Comparison of ENCODE assay signal across 19 cellular contexts in the genomic region with DNA sequence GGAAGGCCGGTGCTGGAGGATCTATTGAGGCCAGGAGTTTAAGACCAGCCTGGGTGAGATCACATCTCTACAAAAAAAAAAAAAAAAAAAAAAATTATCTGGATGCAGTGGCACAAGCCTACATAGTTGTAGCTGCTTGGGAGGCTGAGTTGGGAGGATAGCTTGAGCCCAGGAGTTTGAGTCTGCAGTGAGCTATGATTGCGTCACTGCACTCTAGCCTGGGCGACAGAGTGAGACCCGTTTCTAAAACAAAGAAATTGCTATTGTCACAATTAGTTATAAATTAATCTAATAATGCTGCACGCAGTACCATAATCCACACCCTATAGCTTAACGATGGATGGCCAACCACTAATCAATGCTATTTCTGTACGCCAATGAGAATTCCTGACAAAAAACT. TPM values are rescaled to one million over a fixed set of nuclear protein-coding genes. Genes with fewer than 3 reads are reported as not detected.
A peak's percentile ranks its signal among the peaks of the same experiment; 100 is the strongest.
DNase-seq lines count a peak whose midpoint lies in the region; ATAC-seq and TF ChIP-seq lines count a peak whose summit lies in the region.
"Had no signal": no experiment of that assay in that cellular context is flagged by ENCODE, and none has a peak within 500 bp of the region (broad histone marks: within the 10 kb centered on the region; RNA-seq: fewer than 3 reads in every experiment).

No MANE protein-coding gene starts in this region.

- no peak overlapping the region for H3K23ac ChIP-seq in mesenchymal stem cell (ENCODE audit: low read length in 2 of 2)

- no peak overlapping the region for H2BK12ac ChIP-seq in mesenchymal stem cell (ENCODE audit: low read length in 2 of 2)

- no peak overlapping the region for H4K8ac ChIP-seq in mesenchymal stem cell (ENCODE audit: low read length)

- no peak overlapping the region for H2BK120ac ChIP-seq in mesenchymal stem cell (ENCODE audit: low read depth, low read length)

- no peak overlapping the region for H3K18ac ChIP-seq in mesenchymal stem cell (ENCODE audit: low read depth in 1 of 2, low read length in 2 of 2)

- H3K79me1 ChIP-seq in mesenchymal stem cell (replicated peaks; ENCODE audit: low read length, poor library complexity, severe bottlenecking) = peaks cover 4% of the 10 kb centered on the region

- no peak overlapping the region for H3K4ac ChIP-seq in mesenchymal stem cell (ENCODE audit: low read depth in 1 of 2, low read length in 2 of 2)

- POLR2A ChIA-PET in HCT116 (lab: Charles Lee) = no interaction called here

- ATAC-seq in HCT116 (no peak), thoracic aorta (ENCODE audit: insufficient number of reproducible peaks, low FRiP score, low read depth) (no peak)
- ATAC-seq: left colon, Right ventricle myocardium inferior had no signal

- no peak for TF ChIP-seq POLR2A in HCT116 (IDR thresholded peaks at IDR 0.05; ENCODE audit: borderline replicate concordance, extremely low read depth, insufficient read depth, insufficient read length)

- TF ChIP-seq CTCF in HCT116 (IDR thresholded peaks at IDR 0.05 in 2 of 3, conservative IDR thresholded peaks at IDR 0.05 in 1 of 3; ENCODE audit: borderline replicate concordance in 1 of 3, insufficient read depth in 1 of 3, low read depth in 2 of 3, low read length in 2 of 3) (no peak), ascending aorta (IDR thresholded peaks at IDR 0.05) (no peak), thoracic aorta (IDR thresholded peaks at IDR 0.05) (no peak)

- H3K36me3 ChIP-seq in HCT116 (ENCODE audit: control insufficient read depth in 1 of 2, insufficient read depth in 2 of 2, low read length in 2 of 2) (no peaks in the 10 kb centered on the region), ascending aorta (no peaks in the 10 kb centered on the region), mesenchymal stem cell (ENCODE audit: control insufficient read depth in 1 of 2, insufficient read depth in 2 of 2, low read depth in 1 of 2, low read length in 2 of 2) (peaks cover 0 to 7% of the 10 kb centered on the region in 2 experiments), thoracic aorta (no peaks in the 10 kb centered on the region)
- H3K36me3 ChIP-seq: neural progenitor cell, suprapubic skin had no signal

- no peaks in the 10 kb centered on the region for H3K9me3 ChIP-seq in HCT116 (ENCODE audit: control insufficient read depth in 1 of 2, insufficient read depth in 1 of 2, low read depth in 1 of 2, low read length in 2 of 2)
- H3K9me3 ChIP-seq in ascending aorta = no peaks in the 10 kb centered on the region
- no peaks in the 10 kb centered on the region for H3K9me3 ChIP-seq in mesenchymal stem cell (ENCODE audit: control insufficient read depth, low read length)
- H3K9me3 ChIP-seq in thoracic aorta = no peaks in the 10 kb centered on the region
- H3K9me3 ChIP-seq: suprapubic skin had no signal

- no peaks in the 10 kb centered on the region for H3K9me2 ChIP-seq in HCT116 (ENCODE audit: insufficient read depth)

- H2BK5ac ChIP-seq in mesenchymal stem cell (ENCODE audit: low read depth, low read length, poor library complexity, severe bottlenecking) = no peak overlapping the region

- H2AFZ ChIP-seq in HCT116 (ENCODE audit: low read depth, low read length, poor library complexity, severe bottlenecking) (no peak overlapping the region), mesenchymal stem cell (ENCODE audit: low read depth, low read length) (no peak overlapping the region)
- H2AFZ ChIP-seq: GM23248, neural progenitor cell had no signal

- H4K20me1 ChIP-seq in HCT116 (ENCODE audit: insufficient read depth) = peaks cover 3% of the 10 kb centered on the region

- no peak overlapping the region for H3K27ac ChIP-seq in HCT116 (ENCODE audit: low read depth, low read length)
- peak overlapping the region; percentile 70 to 78 for H3K27ac ChIP-seq in ascending aorta
- H3K27ac ChIP-seq in mesenchymal stem cell (ENCODE audit: low read length, poor library complexity, severe bottlenecking) = no peak overlapping the region
- H3K27ac ChIP-seq in thoracic aorta = peak overlapping the region; percentile 32 to 82
- H3K27ac ChIP-seq: GM23248, neural progenitor cell had no signal

- RAD21 ChIA-PET in HCT116 (lab: Charles Lee; ENCODE audit: low non-redundant PET in 1 of 2, low total read pairs in 2 of 2, uncharacterized antibody in 2 of 2, unreplicated experiment in 2 of 2) = no interaction called here

- TF ChIP-seq RAD21 in HCT116 (IDR thresholded peaks at IDR 0.05; ENCODE audit: low read depth) = no peak

- H3K9ac ChIP-seq in HCT116 (ENCODE audit: low read length) (no peak overlapping the region), mesenchymal stem cell (ENCODE audit: low read length) (no peak overlapping the region)
- H3K9ac ChIP-seq: GM23248, neural progenitor cell had no signal

- H3K27me3 ChIP-seq in HCT116 (ENCODE audit: insufficient read depth, low read length) (no peaks in the 10 kb centered on the region), ascending aorta (no peaks in the 10 kb centered on the region), mesenchymal stem cell (ENCODE audit: control insufficient read depth in 1 of 2, insufficient read depth in 1 of 2, low read length in 2 of 2) (no peaks in the 10 kb centered on the region), thoracic aorta (replicated peaks; ENCODE audit: insufficient read depth) (no peaks in the 10 kb centered on the region)
- H3K27me3 ChIP-seq: neural progenitor cell, suprapubic skin had no signal

- peaks cover 29 to 36% of the 10 kb centered on the region in 2 experiments for H3K4me1 ChIP-seq in HCT116 (ENCODE audit: control insufficient read depth in 1 of 2, insufficient read depth in 2 of 2, low read length in 2 of 2)
- peaks cover 4 to 59% of the 10 kb centered on the region in 2 donors for H3K4me1 ChIP-seq in ascending aorta
- peaks cover 37% of the 10 kb centered on the region for H3K4me1 ChIP-seq in mesenchymal stem cell (ENCODE audit: control insufficient read depth, insufficient read depth, low read depth, low read length)
- peaks cover 33 to 96% of the 10 kb centered on the region in 2 donors for H3K4me1 ChIP-seq in thoracic aorta (ENCODE audit: control insufficient read depth in 1 of 2, low read depth in 2 of 2)

- H3K14ac ChIP-seq in mesenchymal stem cell (ENCODE audit: low read length in 2 of 2) = no peak overlapping the region

- peak overlapping the region; percentile 31 for H2AK5ac ChIP-seq in mesenchymal stem cell (ENCODE audit: low read length, severe bottlenecking)

- intact Hi-C loops in HCT116 (cut with micrococcal nuclease) (no loop called here), ascending aorta (cut with DNase I) (no loop called here)

- H3K79me2 ChIP-seq in HCT116 (ENCODE audit: insufficient read depth, low read length) = peaks cover 89% of the 10 kb centered on the region

- H3K4me3 ChIP-seq in HCT116 (replicated peaks in 1 of 2; ENCODE audit: low read depth in 1 of 2, low read length in 2 of 2) (no peak overlapping the region), ascending aorta (no peak overlapping the region), mesenchymal stem cell (ENCODE audit: insufficient read depth in 1 of 2, low read depth in 1 of 2, low read length in 2 of 2) (no peak overlapping the region), thoracic aorta (no peak overlapping the region)
- H3K4me3 ChIP-seq: GM23248, neural progenitor cell, suprapubic skin had no signal

- no TSS peak for BruUV-seq in HCT116 (replicated peaks; lab: Mats Ljungman, UMichigan)

- no peak overlapping the region for H4K91ac ChIP-seq in mesenchymal stem cell (ENCODE audit: low read length)

- CTCF ChIA-PET in HCT116 (lab: Charles Lee) = interaction anchor here (0.7 kb wide), 1 partner anchor 11 kb away, joined by 3 read pairs; no protein-coding TSS in a partner anchor

- H3K4me2 ChIP-seq in HCT116 (ENCODE audit: low read length) (peak overlapping the region; percentile 52; the same call in 1 of the 2 replicates), mesenchymal stem cell (ENCODE audit: low read length, poor library complexity, severe bottlenecking) (no peak overlapping the region)
- H3K4me2 ChIP-seq: neural progenitor cell had no signal

- no peak overlapping the region for H2BK15ac ChIP-seq in mesenchymal stem cell (ENCODE audit: low read depth, poor library complexity, severe bottlenecking)

- DNase-seq in HCT116 (ENCODE audit: low read depth, low spot score) (no peak), ascending aorta (ENCODE audit: low spot score in 2 of 2) (no peak), mesenchymal stem cell (no peak), thoracic aorta (ENCODE audit: low spot score) (no peak), Kasumi-1 (lab: John Stamatoyannopoulos, UW) (no peak), cerebellar nuclear complex (lab: John Stamatoyannopoulos, UW) (no peak), NCI-H1105 (lab: John Stamatoyannopoulos, UW) (no peak), NCI-H1694 (lab: John Stamatoyannopoulos, UW) (no peak)
- DNase-seq: activated CD4-positive, alpha-beta T cell treated with anti-CD3 and anti-CD28 coated beads, Interleukin-2, amount 50 U/mL, for 1 hour; activated gamma-delta T cell treated with Interleukin-2 at 50 U/mL for 16 hours; GM23248; left colon; MM.1S; NCI-H187; NCI-H446; NK-92 treated with Interleukin-12 subunit alpha and Interleukin-12 subunit beta, amount 100 ng/mL, for 24 hours had no signal

- WGBS in mesenchymal stem cell = 99% methylated on average over 4 of the region's 7 CpGs

TF ChIP-seq in HCT116, 20 proteins besides CTCF, POLR2A, EP300 and RAD21 (continues in another document):
- TF ChIP-seq TCF7L2 (IDR thresholded peaks at IDR 0.05; ENCODE audit: borderline replicate concordance, extremely low read depth, insufficient read depth, insufficient read length) = no peak
- TF ChIP-seq POLR2AphosphoS5 (IDR thresholded peaks at IDR 0.05; ENCODE audit: low read depth, low read length) = no peak

RNA-seq across cellular contexts. Expression of gene FLNB, which starts 10.7 kb away (rescaled TPM):
- total RNA-seq in HCT116 (2021; ENCODE audit: unreplicated experiment) (116 TPM), ascending aorta (144 TPM), thoracic aorta (100 to 1,000 TPM in 1 of 2 donors, 10 to 100 TPM in 1; 96.9 to 139 TPM)
- polyA plus RNA-seq in HCT116 (2012) = 149 and 179 TPM in 2 replicates
- 55.8 TPM for polyA plus RNA-seq in mesenchymal stem cell (2013, experiment 1 of 2)
- polyA plus RNA-seq in mesenchymal stem cell (2013, experiment 2 of 2) = 47.9 TPM

Comparison
In these comparisons a context has a peak if more than half of its experiments do, and no peak if none do; other contexts are left out.
1. H3K27ac ChIP-seq: peak in ascending aorta (2 of 2) and thoracic aorta (2 of 2); none in HCT116 (single experiment) and mesenchymal stem cell (single experiment).